8 cellular contexts compared by ENCODE assay signal in genomic region chr11:113242767-113243397, GRCh38.
DNase-seq lines count a peak whose midpoint lies in the region; ATAC-seq and TF ChIP-seq lines count a peak whose summit lies in the region.

No MANE protein-coding gene starts in this region.

- no peaks in the 10 kb centered on the region for H3K9me2 ChIP-seq in GM23248 (ENCODE audit: insufficient read depth)

- H3F3A ChIP-seq in GM23248 (ENCODE audit: insufficient read depth) (no peaks in the 10 kb centered on the region), smooth muscle cell (ENCODE audit: low read depth) (no peaks in the 10 kb centered on the region)

- H3K9me3 ChIP-seq in GM23248 (ENCODE audit: low read depth) (no peaks in the 10 kb centered on the region), smooth muscle cell (replicated peaks; ENCODE audit: low read depth) (no peaks in the 10 kb centered on the region)

- H3K4me2 ChIP-seq in GM23248 (ENCODE audit: unreplicated experiment) = peak overlapping the region; percentile 87
- peak overlapping the region; percentile 85 for H3K4me2 ChIP-seq in smooth muscle cell

- H3K9me3 Mint-ChIP-seq in activated naive CD8-positive, alpha-beta T cell treated with anti-CD3 and anti-CD28 coated beads for 36 hours = no peaks in the 10 kb centered on the region

- H3K27me3 Mint-ChIP-seq in activated naive CD8-positive, alpha-beta T cell treated with anti-CD3 and anti-CD28 coated beads for 36 hours = peaks cover 37% of the 10 kb centered on the region

- peak overlapping the region; percentile 76 for H3K4me3 ChIP-seq in GM23248
- H3K4me3 ChIP-seq in smooth muscle cell = peak overlapping the region; percentile 35

- peak overlapping the region; percentile 80 for H3K9ac ChIP-seq in GM23248
- peak overlapping the region; percentile 59 for H3K9ac ChIP-seq in smooth muscle cell (ENCODE audit: low read depth)

- H3K27me3 ChIP-seq in GM23248 (replicated peaks; ENCODE audit: insufficient read depth) = no peaks in the 10 kb centered on the region; the same call in 1 of the 2 replicates
- H3K27me3 ChIP-seq in smooth muscle cell (ENCODE audit: low read depth) = no peaks in the 10 kb centered on the region

- H3K36me3 Mint-ChIP-seq in activated naive CD8-positive, alpha-beta T cell treated with anti-CD3 and anti-CD28 coated beads for 36 hours = no peaks in the 10 kb centered on the region

- no peak for ATAC-seq in HG03095 (IDR thresholded peaks at IDR 0.05; ENCODE audit: unreplicated experiment)

- DNase-seq in GM23248 = peak; percentile 80
- peak; percentile 27 for DNase-seq in activated naive CD8-positive, alpha-beta T cell treated with anti-CD3 and anti-CD28 coated beads for 36 hours
- DNase-seq in hepatic stellate cell (ENCODE audit: low spot score) = peak; percentile 18
- no peak for DNase-seq in smooth muscle cell (lab: John Stamatoyannopoulos, UW; ENCODE audit: unreplicated experiment)
- no peak for DNase-seq in NCI-H2081 (lab: John Stamatoyannopoulos, UW)
- DNase-seq in GM13977 (ENCODE audit: low spot score) = no peak
- no peak for DNase-seq in effector CD4-positive, alpha-beta T cell

- H4K20me1 ChIP-seq in GM23248 (ENCODE audit: insufficient read depth) (no peaks in the 10 kb centered on the region), smooth muscle cell (ENCODE audit: low read depth) (no peaks in the 10 kb centered on the region)

- H2AFZ ChIP-seq in GM23248 (peak overlapping the region; percentile 99), smooth muscle cell (ENCODE audit: low read depth) (peak overlapping the region; percentile 88)

- H3K36me3 ChIP-seq in GM23248 (ENCODE audit: low read depth) (no peaks in the 10 kb centered on the region), smooth muscle cell (ENCODE audit: low read depth) (no peaks in the 10 kb centered on the region)

- no peak overlapping the region for H3K27ac Mint-ChIP-seq in activated naive CD8-positive, alpha-beta T cell treated with anti-CD3 and anti-CD28 coated beads for 36 hours

- H3K4me1 Mint-ChIP-seq in activated naive CD8-positive, alpha-beta T cell treated with anti-CD3 and anti-CD28 coated beads for 36 hours = peaks cover 13% of the 10 kb centered on the region

- no peak for TF ChIP-seq CTCF in smooth muscle cell (IDR thresholded peaks at IDR 0.05; ENCODE audit: borderline replicate concordance, insufficient read depth, poor library complexity, severe bottlenecking)
- TF ChIP-seq CTCF in GM13977 (IDR thresholded peaks at IDR 0.05; ENCODE audit: extremely low read depth, insufficient read depth, missing control alignments) = no peak

- H3K27ac ChIP-seq in GM23248 (peak overlapping the region; percentile 57), smooth muscle cell (ENCODE audit: low read depth) (peak overlapping the region; percentile 92)

- H3K4me3 Mint-ChIP-seq in activated naive CD8-positive, alpha-beta T cell treated with anti-CD3 and anti-CD28 coated beads for 36 hours = peak overlapping the region; percentile 49

- no peaks in the 10 kb centered on the region for H3K79me2 ChIP-seq in GM23248 (ENCODE audit: insufficient read depth)
- no peaks in the 10 kb centered on the region for H3K79me2 ChIP-seq in smooth muscle cell (ENCODE audit: low read depth)

- no peaks in the 10 kb centered on the region for H3K4me1 ChIP-seq in GM23248 (ENCODE audit: insufficient read depth)
- peaks cover 25% of the 10 kb centered on the region for H3K4me1 ChIP-seq in smooth muscle cell (ENCODE audit: low read depth)

- WGBS in GM23248 (ENCODE audit: low coverage in 1 of 2, low lambda C conversion rate in 2 of 2, missing lambda C conversion rate in 2 of 2), 2 experiments = 4% methylated on average over 21 of the region's 21 CpGs
- 33% methylated on average over 21 of the region's 21 CpGs for WGBS in smooth muscle cell (ENCODE audit: low lambda C conversion rate)

- in situ Hi-C loops in GM23248 (cut with MboI) = no loop called here
- in situ Hi-C loops in GM13977 (cut with MboI; ENCODE audit: low pct_unique_long_range_greater_than_20kb, low sequenced_read_pairs, unreplicated experiment) = no loop called here

Comparison
In these comparisons a context has a peak if more than half of its experiments do, and no peak if none do; other contexts are left out.
1. DNase-seq: peak in GM23248 (single experiment), activated naive CD8-positive, alpha-beta T cell treated with anti-CD3 and anti-CD28 coated beads for 36 hours (single experiment) and hepatic stellate cell (single experiment); none in smooth muscle cell (single experiment), NCI-H2081 (0 of 2), GM13977 (single experiment) and effector CD4-positive, alpha-beta T cell (single experiment).